22 cellular contexts compared by ENCODE assay signal in the genomic region with DNA sequence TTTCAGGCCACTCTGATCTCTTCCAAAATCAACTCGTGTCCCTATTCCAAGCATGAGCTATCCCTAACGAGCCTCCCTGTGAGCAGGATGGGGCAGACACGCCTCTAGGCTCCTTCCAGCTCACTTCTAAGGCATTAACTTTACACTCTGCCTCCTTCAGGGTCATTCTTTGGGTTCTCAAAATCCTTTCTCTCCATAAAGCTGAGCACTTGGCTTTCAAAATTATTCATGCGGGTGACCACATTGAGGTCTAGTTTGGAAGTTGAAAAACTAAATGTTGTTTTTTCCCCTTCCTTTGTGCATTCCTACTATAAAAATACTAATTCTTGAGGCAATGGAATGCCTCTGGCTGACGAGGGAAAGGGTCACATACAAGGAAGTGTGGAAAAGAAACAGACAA. TPM values are rescaled to one million over a fixed set of nuclear protein-coding genes. Genes with fewer than 3 reads are reported as not detected.
A peak's percentile ranks its signal among the peaks of the same experiment; 100 is the strongest.
DNase-seq lines count a peak whose midpoint lies in the region; ATAC-seq and TF ChIP-seq lines count a peak whose summit lies in the region.
"Had no signal": no experiment of that assay in that cellular context is flagged by ENCODE, and none has a peak within 500 bp of the region (broad histone marks: within the 10 kb centered on the region; RNA-seq: fewer than 3 reads in every experiment).

No MANE protein-coding gene starts in this region.

- H3K79me2 ChIP-seq in PC-9 (ENCODE audit: low read depth) = no peaks in the 10 kb centered on the region

- no peak for ATAC-seq in HG02885 (IDR thresholded peaks at IDR 0.05; ENCODE audit: poor library complexity, unreplicated experiment)
- ATAC-seq: A549 had no signal

- no peaks in the 10 kb centered on the region for H4K20me1 ChIP-seq in PC-9 (ENCODE audit: insufficient read depth)
- H4K20me1 ChIP-seq: BLaER1 treated with 17β-estradiol and CSF1 and Interleukin-3, amounts not matched to agents 10 nM and 100 nM had no signal

- no peaks in the 10 kb centered on the region for H3K9me2 ChIP-seq in PC-9 (ENCODE audit: insufficient read depth)
- H3K9me2 ChIP-seq: SK-N-SH had no signal

- H3K9me3 ChIP-seq in PC-9 (ENCODE audit: insufficient read depth, low read depth) (no peaks in the 10 kb centered on the region), MG63 (no peaks in the 10 kb centered on the region)
- H3K9me3 ChIP-seq: A549; BLaER1 treated with 17β-estradiol and CSF1 and Interleukin-3, amounts not matched to agents 10 nM and 100 nM; SK-N-SH had no signal

- no peaks in the 10 kb centered on the region for H3K36me3 ChIP-seq in PC-9 (ENCODE audit: low read depth)
- H3K36me3 ChIP-seq in MG63 = no peaks in the 10 kb centered on the region
- H3K36me3 ChIP-seq: BLaER1 treated with 17β-estradiol and CSF1 and Interleukin-3, amounts not matched to agents 10 nM and 100 nM had no signal

- CTCF ChIA-PET in PC-9 (lab: Charles Lee) = no interaction called here
- CTCF ChIA-PET in HEK293T (lab: Yijun Ruan, JAX) = interaction anchor here (0.6 to 2.1 kb wide), 5 partner anchors 22 to 211 kb away, joined by 3 to 7 read pairs (median 4); no protein-coding TSS in a partner anchor

- POLR2A ChIA-PET in PC-9 (lab: Charles Lee; ENCODE audit: unreplicated experiment) = no interaction called here
- POLR2A ChIA-PET in HEK293T (lab: Yijun Ruan, JAX) = no interaction called here

- H3F3A ChIP-seq in PC-9 (ENCODE audit: insufficient read depth, low read depth) = peaks cover 3% of the 10 kb centered on the region; the same call in 1 of the 2 replicates

- H3K4me3 ChIP-seq in PC-9 (no peak overlapping the region), MG63 (no peak overlapping the region)
- H3K4me3 ChIP-seq: A549; BLaER1 treated with 17β-estradiol and CSF1 and Interleukin-3, amounts not matched to agents 10 nM and 100 nM had no signal

- DNase-seq in GM13977 (ENCODE audit: low spot score) (peak; percentile 1), PC-9 (peak in 1 of 2 experiments; percentile 52), hepatic stellate cell (ENCODE audit: low spot score) (peak; percentile 30), stromal cell of bone marrow (ENCODE audit: low read depth) (peak; percentile 40), HEK293T (ENCODE audit: extremely low spot score) (no peak), MG63 (no peak)
- DNase-seq: AML-193; CD4-positive, alpha-beta T cell; GOT3; HCEC 1CT; NCI-H1092; NCI-H1436; NCI-H187; NCI-H446; NCI-H524 treated with DMSO at 0.1 percent for 48 hours; NCI-H774; SK-N-SH; SW 1271 had no signal

- H3K27ac ChIP-seq in PC-9 = no peak overlapping the region
- H3K27ac ChIP-seq: A549; BLaER1 treated with 17β-estradiol and CSF1 and Interleukin-3, amounts not matched to agents 10 nM and 100 nM; HL-60 had no signal

- 0 out of 2 replicates have a peak overlapping the region, but pooled peaks have one; percentile 6 for H3K4me2 ChIP-seq in PC-9
- H3K4me2 ChIP-seq: A549; BLaER1 treated with 17β-estradiol and CSF1 and Interleukin-3, amounts not matched to agents 10 nM and 100 nM; SK-N-SH had no signal

- H2AFZ ChIP-seq in PC-9 = no peak overlapping the region

- TF ChIP-seq CTCF in GM13977 (IDR thresholded peaks at IDR 0.05; ENCODE audit: extremely low read depth, insufficient read depth, missing control alignments) (no peak), PC-9 (conservative IDR thresholded peaks at IDR 0.05) (no peak)

- BruUV-seq in PC-9 (replicated peaks; lab: Mats Ljungman, UMichigan) = no TSS peak

- in situ Hi-C loops in GM13977 (cut with MboI; ENCODE audit: low pct_unique_long_range_greater_than_20kb, low sequenced_read_pairs, unreplicated experiment) = loop anchor here (5.0 kb wide), 1 partner anchor 85 kb away; no protein-coding TSS in a partner anchor

- intact Hi-C loops in PC-9 (cut with micrococcal nuclease; ENCODE audit: unreplicated experiment) = no loop called here

- H3K27me3 ChIP-seq in PC-9 (ENCODE audit: insufficient read depth, low read depth) = no peaks in the 10 kb centered on the region
- no peaks in the 10 kb centered on the region for H3K27me3 ChIP-seq in MG63
- H3K27me3 ChIP-seq: BLaER1 treated with 17β-estradiol and CSF1 and Interleukin-3, amounts not matched to agents 10 nM and 100 nM had no signal

- H3K4me1 ChIP-seq in PC-9 (replicated peaks; ENCODE audit: insufficient read depth) = peaks cover 28% of the 10 kb centered on the region
- H3K4me1 ChIP-seq: A549 had no signal

TF ChIP-seq in HEK293T, 16 proteins besides CTCF, POLR2A, EP300 and RAD21:
- TF ChIP-seq TARDBP (IDR thresholded peaks at IDR 0.05) (no peak), ZNF384 (IDR thresholded peaks at IDR 0.05) (no peak), FOXA1 (IDR thresholded peaks at IDR 0.05) (no peak), LEF1 (IDR thresholded peaks at IDR 0.05; ENCODE audit: borderline replicate concordance) (no peak), FOXK2 (IDR thresholded peaks at IDR 0.05) (no peak), ARNT (IDR thresholded peaks at IDR 0.05) (no peak), FOXM1 (IDR thresholded peaks at IDR 0.05; ENCODE audit: borderline replicate concordance) (no peak), SUZ12 (IDR thresholded peaks at IDR 0.05) (no peak), L3MBTL2 (conservative IDR thresholded peaks at IDR 0.05) (no peak), SP1 (IDR thresholded peaks at IDR 0.05) (no peak), ELF4 (IDR thresholded peaks at IDR 0.05) (no peak), NFRKB (IDR thresholded peaks at IDR 0.05) (no peak), HDGF (IDR thresholded peaks at IDR 0.05; ENCODE audit: borderline replicate concordance) (no peak), BHLHE40 (IDR thresholded peaks at IDR 0.05; ENCODE audit: borderline replicate concordance) (no peak), CTBP1 (IDR thresholded peaks at IDR 0.05; ENCODE audit: borderline replicate concordance) (no peak)
- TF ChIP-seq, protein P1, sequence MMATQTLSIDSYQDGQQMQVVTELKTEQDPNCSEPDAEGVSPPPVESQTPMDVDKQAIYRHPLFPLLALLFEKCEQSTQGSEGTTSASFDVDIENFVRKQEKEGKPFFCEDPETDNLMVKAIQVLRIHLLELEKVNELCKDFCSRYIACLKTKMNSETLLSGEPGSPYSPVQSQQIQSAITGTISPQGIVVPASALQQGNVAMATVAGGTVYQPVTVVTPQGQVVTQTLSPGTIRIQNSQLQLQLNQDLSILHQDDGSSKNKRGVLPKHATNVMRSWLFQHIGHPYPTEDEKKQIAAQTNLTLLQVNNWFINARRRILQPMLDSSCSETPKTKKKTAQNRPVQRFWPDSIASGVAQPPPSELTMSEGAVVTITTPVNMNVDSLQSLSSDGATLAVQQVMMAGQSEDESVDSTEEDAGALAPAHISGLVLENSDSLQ (IDR thresholded peaks at IDR 0.05) = no peak

RNA-seq across cellular contexts. Expression of gene BMP8B, which starts 33.5 kb away (rescaled TPM):
- 2.4 TPM in 2 replicates for total RNA-seq in PC-9 (2021)
- 0.02 and 1.2 TPM in 2 replicates for total RNA-seq in MG63 (2014; rRNA removed; shearing (Covaris generic); ENCODE audit: low replicate concordance)

RNA-seq across cellular contexts. Expression of gene OXCT2, which starts 51.0 kb away (rescaled TPM):
- 1.3 and 1.6 TPM in 2 replicates for total RNA-seq in PC-9 (2021)
- not detected in 2 replicates for total RNA-seq in MG63 (2014; rRNA removed; shearing (Covaris generic); ENCODE audit: low replicate concordance)
- total RNA-seq: CD4-positive, alpha-beta T cell had no signal

Comparison
In these comparisons a context has a peak if more than half of its experiments do, and no peak if none do; other contexts are left out.
1. DNase-seq: peak in GM13977 (single experiment), hepatic stellate cell (single experiment) and stromal cell of bone marrow (single experiment); none in HEK293T (single experiment) and MG63 (single experiment).